In the genomic region with DNA sequence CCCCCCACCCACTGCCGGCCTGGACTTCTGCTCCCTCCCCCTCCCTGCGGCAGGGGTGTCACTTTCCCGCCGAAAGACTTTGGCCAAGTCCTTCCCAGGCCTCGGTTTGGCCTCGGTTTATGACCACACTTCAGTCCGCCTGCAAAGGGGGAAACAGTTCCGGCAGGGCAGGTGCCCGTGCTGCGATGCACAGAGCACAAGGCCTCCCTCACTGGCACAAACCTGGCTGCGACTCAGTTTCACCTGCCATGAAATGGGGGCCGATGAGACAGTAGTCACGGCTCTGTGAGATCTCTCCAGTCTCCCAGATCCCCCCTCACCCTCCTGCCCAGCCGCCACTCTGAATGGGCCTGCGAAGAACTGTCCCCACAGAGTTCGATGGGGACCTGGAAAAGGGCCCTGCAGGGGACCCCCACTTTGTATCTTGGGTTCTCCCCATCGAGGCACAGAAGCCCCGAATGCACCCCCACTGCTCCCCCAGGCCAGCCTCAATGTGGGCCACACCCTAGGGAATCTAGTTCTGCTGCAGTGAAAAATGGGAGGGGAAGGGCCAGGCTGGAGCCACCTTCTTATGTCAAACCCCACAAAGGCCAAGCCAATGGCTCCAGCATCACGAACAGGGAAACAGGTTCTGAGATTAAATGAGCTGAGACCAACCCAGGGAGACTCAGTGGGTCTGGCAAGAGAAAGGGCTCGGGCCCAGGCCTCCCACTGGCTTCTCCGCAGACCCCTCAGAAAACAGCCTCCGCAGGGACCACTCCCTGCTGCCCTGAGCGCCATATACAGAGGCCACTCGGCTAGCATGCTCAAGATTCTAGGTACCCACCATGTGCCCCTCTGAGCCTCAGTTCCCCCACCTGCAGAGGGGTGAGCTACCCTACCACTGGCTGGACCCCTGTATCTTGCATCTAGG, we compare ENCODE assay signal across 1 cellular context.
TF ChIP-seq lines count a peak whose summit lies in the region.

No MANE protein-coding gene starts in this region.

TF ChIP-seq in K562, 482 proteins besides CTCF, POLR2A, EP300 and RAD21 (continued from another document and continues in another):
- no peak for TF ChIP-seq ZNF76 (CRISPR knock-in tag; IDR thresholded peaks at IDR 0.05; ENCODE audit: borderline replicate concordance)
- peak; percentile 79; the same call in 1 of the 2 replicates for TF ChIP-seq HDGF (IDR thresholded peaks at IDR 0.05)
- peak; percentile 80 for TF ChIP-seq STAT6 (CRISPR knock-in tag; IDR thresholded peaks at IDR 0.05)
- TF ChIP-seq, protein P1, sequence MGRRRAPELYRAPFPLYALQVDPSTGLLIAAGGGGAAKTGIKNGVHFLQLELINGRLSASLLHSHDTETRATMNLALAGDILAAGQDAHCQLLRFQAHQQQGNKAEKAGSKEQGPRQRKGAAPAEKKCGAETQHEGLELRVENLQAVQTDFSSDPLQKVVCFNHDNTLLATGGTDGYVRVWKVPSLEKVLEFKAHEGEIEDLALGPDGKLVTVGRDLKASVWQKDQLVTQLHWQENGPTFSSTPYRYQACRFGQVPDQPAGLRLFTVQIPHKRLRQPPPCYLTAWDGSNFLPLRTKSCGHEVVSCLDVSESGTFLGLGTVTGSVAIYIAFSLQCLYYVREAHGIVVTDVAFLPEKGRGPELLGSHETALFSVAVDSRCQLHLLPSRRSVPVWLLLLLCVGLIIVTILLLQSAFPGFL (CRISPR knock-in tag; IDR thresholded peaks at IDR 0.05): no peak
- peak; percentile 19 for TF ChIP-seq MTA3 (IDR thresholded peaks at IDR 0.05; ENCODE audit: borderline replicate concordance)
- TF ChIP-seq ZFP91 (CRISPR knock-in tag; IDR thresholded peaks at IDR 0.05): no peak
- TF ChIP-seq ELF1 (tag; IDR thresholded peaks at IDR 0.05): no peak
- peak; percentile 74 for TF ChIP-seq E2F3 (CRISPR knock-in tag; IDR thresholded peaks at IDR 0.05)
- no peak for TF ChIP-seq XRCC3 (IDR thresholded peaks at IDR 0.05)
- TF ChIP-seq, protein P2, sequence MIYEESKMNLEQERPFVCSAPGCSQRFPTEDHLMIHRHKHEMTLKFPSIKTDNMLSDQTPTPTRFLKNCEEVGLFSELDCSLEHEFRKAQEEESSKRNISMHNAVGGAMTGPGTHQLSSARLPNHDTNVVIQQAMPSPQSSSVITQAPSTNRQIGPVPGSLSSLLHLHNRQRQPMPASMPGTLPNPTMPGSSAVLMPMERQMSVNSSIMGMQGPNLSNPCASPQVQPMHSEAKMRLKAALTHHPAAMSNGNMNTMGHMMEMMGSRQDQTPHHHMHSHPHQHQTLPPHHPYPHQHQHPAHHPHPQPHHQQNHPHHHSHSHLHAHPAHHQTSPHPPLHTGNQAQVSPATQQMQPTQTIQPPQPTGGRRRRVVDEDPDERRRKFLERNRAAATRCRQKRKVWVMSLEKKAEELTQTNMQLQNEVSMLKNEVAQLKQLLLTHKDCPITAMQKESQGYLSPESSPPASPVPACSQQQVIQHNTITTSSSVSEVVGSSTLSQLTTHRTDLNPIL (CRISPR knock-in tag; IDR thresholded peaks at IDR 0.05): no peak
- no peak for TF ChIP-seq ZNF436 (CRISPR knock-in tag; IDR thresholded peaks at IDR 0.05)
- TF ChIP-seq, protein P3, sequence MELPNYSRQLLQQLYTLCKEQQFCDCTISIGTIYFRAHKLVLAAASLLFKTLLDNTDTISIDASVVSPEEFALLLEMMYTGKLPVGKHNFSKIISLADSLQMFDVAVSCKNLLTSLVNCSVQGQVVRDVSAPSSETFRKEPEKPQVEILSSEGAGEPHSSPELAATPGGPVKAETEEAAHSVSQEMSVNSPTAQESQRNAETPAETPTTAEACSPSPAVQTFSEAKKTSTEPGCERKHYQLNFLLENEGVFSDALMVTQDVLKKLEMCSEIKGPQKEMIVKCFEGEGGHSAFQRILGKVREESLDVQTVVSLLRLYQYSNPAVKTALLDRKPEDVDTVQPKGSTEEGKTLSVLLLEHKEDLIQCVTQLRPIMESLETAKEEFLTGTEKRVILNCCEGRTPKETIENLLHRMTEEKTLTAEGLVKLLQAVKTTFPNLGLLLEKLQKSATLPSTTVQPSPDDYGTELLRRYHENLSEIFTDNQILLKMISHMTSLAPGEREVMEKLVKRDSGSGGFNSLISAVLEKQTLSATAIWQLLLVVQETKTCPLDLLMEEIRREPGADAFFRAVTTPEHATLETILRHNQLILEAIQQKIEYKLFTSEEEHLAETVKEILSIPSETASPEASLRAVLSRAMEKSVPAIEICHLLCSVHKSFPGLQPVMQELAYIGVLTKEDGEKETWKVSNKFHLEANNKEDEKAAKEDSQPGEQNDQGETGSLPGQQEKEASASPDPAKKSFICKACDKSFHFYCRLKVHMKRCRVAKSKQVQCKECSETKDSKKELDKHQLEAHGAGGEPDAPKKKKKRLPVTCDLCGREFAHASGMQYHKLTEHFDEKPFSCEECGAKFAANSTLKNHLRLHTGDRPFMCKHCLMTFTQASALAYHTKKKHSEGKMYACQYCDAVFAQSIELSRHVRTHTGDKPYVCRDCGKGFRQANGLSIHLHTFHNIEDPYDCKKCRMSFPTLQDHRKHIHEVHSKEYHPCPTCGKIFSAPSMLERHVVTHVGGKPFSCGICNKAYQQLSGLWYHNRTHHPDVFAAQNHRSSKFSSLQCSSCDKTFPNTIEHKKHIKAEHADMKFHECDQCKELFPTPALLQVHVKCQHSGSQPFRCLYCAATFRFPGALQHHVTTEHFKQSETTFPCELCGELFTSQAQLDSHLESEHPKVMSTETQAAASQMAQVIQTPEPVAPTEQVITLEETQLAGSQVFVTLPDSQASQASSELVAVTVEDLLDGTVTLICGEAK (IDR thresholded peaks at IDR 0.05): no peak
- TF ChIP-seq, protein P3 (CRISPR knock-in tag; IDR thresholded peaks at IDR 0.05): peak; percentile 10; the same call in 1 of the 2 replicates
- TF ChIP-seq POU5F1 (IDR thresholded peaks at IDR 0.05; ENCODE audit: borderline replicate concordance, low read depth, low read length, partially characterized antibody): peak; percentile 11
- TF ChIP-seq ZNF717 (CRISPR knock-in tag; IDR thresholded peaks at IDR 0.05): 0 out of 2 replicates have a peak, but pooled peaks have one; percentile 83
- TF ChIP-seq TEAD2 (tag; IDR thresholded peaks at IDR 0.05): no peak
- TF ChIP-seq, protein P4, sequence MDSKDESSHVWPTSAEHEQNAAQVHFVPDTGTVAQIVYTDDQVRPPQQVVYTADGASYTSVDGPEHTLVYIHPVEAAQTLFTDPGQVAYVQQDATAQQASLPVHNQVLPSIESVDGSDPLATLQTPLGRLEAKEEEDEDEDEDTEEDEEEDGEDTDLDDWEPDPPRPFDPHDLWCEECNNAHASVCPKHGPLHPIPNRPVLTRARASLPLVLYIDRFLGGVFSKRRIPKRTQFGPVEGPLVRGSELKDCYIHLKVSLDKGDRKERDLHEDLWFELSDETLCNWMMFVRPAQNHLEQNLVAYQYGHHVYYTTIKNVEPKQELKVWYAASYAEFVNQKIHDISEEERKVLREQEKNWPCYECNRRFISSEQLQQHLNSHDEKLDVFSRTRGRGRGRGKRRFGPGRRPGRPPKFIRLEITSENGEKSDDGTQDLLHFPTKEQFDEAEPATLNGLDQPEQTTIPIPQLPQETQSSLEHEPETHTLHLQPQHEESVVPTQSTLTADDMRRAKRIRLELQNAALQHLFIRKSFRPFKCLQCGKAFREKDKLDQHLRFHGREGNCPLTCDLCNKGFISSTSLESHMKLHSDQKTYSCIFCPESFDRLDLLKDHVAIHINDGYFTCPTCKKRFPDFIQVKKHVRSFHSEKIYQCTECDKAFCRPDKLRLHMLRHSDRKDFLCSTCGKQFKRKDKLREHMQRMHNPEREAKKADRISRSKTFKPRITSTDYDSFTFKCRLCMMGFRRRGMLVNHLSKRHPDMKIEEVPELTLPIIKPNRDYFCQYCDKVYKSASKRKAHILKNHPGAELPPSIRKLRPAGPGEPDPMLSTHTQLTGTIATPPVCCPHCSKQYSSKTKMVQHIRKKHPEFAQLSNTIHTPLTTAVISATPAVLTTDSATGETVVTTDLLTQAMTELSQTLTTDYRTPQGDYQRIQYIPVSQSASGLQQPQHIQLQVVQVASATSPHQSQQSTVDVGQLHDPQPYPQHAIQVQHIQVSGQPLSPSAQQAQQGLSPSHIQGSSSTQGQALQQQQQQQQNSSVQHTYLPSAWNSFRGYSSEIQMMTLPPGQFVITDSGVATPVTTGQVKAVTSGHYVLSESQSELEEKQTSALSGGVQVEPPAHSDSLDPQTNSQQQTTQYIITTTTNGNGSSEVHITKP (IDR thresholded peaks at IDR 0.05; ENCODE audit: partially characterized antibody): peak; percentile 81
- TF ChIP-seq, protein P5, sequence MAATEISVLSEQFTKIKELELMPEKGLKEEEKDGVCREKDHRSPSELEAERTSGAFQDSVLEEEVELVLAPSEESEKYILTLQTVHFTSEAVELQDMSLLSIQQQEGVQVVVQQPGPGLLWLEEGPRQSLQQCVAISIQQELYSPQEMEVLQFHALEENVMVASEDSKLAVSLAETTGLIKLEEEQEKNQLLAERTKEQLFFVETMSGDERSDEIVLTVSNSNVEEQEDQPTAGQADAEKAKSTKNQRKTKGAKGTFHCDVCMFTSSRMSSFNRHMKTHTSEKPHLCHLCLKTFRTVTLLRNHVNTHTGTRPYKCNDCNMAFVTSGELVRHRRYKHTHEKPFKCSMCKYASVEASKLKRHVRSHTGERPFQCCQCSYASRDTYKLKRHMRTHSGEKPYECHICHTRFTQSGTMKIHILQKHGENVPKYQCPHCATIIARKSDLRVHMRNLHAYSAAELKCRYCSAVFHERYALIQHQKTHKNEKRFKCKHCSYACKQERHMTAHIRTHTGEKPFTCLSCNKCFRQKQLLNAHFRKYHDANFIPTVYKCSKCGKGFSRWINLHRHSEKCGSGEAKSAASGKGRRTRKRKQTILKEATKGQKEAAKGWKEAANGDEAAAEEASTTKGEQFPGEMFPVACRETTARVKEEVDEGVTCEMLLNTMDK (IDR thresholded peaks at IDR 0.05; ENCODE audit: borderline replicate concordance, insufficient read depth, low read depth, low read length, poor library complexity, severe bottlenecking): no peak
- TF ChIP-seq ZNF830 (CRISPR knock-in tag; IDR thresholded peaks at IDR 0.05): peak; percentile 95
- peak; percentile 97 for TF ChIP-seq WHSC1 (IDR thresholded peaks at IDR 0.05; ENCODE audit: low read length)
- TF ChIP-seq MYBL2 (IDR thresholded peaks at IDR 0.05; ENCODE audit: low read depth): no peak
- TF ChIP-seq MYBL2 (CRISPR knock-in tag; IDR thresholded peaks at IDR 0.05; ENCODE audit: borderline replicate concordance): no peak
- TF ChIP-seq SPI1 (IDR thresholded peaks at IDR 0.05; ENCODE audit: borderline replicate concordance, low read depth, low read length): no peak
- TF ChIP-seq ERF (CRISPR knock-in tag; IDR thresholded peaks at IDR 0.05): 0 out of 2 replicates have a peak, but pooled peaks have one; percentile 82
- 0 out of 2 replicates have a peak, but pooled peaks have one; percentile 46 for TF ChIP-seq ZBTB2 (IDR thresholded peaks at IDR 0.05)
